ENCODE assay signal across 8 cellular contexts in the genomic region with DNA sequence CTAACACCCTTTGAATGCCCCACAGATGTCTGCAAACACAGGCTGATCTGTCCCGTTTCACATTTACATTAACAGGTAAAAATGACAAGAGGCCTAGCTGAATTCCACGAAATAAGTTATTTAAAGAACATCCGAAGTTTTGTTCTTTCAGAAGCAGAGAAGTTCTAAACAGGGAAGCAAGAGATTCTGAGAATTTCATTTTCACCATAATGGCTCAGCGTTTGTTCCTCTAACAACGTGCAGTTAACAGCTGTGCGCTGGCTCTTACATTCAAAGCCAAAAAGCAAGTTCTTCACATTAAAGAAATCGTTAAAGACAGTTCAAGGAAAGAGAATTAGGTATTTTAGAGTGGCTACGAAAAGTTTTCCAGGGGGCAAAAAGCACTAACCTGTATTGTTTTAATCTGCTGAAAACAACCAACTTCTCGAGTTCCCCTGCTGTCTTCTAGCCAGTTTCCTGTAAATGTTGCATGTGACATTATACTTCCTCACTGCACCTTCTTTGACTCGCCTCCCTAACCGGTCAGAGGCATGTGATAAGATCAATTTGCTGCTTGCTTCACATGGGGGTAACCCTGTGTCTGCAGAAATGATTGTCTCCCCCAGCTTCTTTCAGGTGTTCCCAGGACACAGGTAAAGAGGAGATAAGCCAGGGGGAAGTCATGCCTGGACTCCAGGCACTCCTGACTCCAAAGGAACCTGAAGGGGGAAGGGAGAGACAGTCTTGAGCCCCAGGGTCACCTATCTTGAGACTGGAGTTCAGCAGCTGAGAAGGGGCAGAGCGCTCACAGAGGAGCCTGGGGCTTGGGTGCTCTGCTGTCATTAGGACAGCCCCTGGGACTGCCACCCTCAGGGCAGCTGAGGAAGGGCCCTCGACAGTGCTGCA. TPM values are rescaled to one million over a fixed set of nuclear protein-coding genes. Genes with fewer than 3 reads are reported as not detected.
DNase-seq lines count a peak whose midpoint lies in the region; ATAC-seq and TF ChIP-seq lines count a peak whose summit lies in the region.
"Had no signal": no experiment of that assay in that cellular context is flagged by ENCODE, and none has a peak within 500 bp of the region (broad histone marks: within the 10 kb centered on the region; RNA-seq: fewer than 3 reads in every experiment).

No MANE protein-coding gene starts in this region.

- H3K27ac ChIP-seq in coronary artery, result peak overlapping the region; percentile 54 to 60

- H3K9me3 Mint-ChIP-seq in nephron progenitor cell, result peaks cover 11% of the 10 kb centered on the region

- TF ChIP-seq CTCF in coronary artery (IDR thresholded peaks at IDR 0.05) (no peak), nephron progenitor cell (IDR thresholded peaks at IDR 0.05) (no peak)

- no peak overlapping the region for H3K4me3 Mint-ChIP-seq in nephron progenitor cell

- peak; percentile 33 for DNase-seq in GM19238 (ENCODE audit: insufficient read length, low spot score)
- DNase-seq in T-helper 2 cell, result peak; percentile 17 to 87 (median 34)
- no peak for DNase-seq in coronary artery (ENCODE audit: low spot score)
- no peak for DNase-seq in nephron progenitor cell
- DNase-seq in H4 (ENCODE audit: low spot score), result no peak
- no peak for DNase-seq in NCI-H128 (lab: John Stamatoyannopoulos, UW; ENCODE audit: unreplicated experiment)

- ATAC-seq in HG03108 (IDR thresholded peaks at IDR 0.05; ENCODE audit: unreplicated experiment), result peak; percentile 82

- H3K27ac Mint-ChIP-seq in nephron progenitor cell, result peak overlapping the region; percentile 75

- H3K36me3 Mint-ChIP-seq in nephron progenitor cell (ENCODE audit: low read depth), result peaks cover 35% of the 10 kb centered on the region

- H3K27me3 Mint-ChIP-seq in nephron progenitor cell (ENCODE audit: low read depth, poor library complexity), result no peaks in the 10 kb centered on the region
- H3K27me3 Mint-ChIP-seq: brain had no signal

- peak overlapping the region; percentile 48 for H3K4me3 ChIP-seq in coronary artery

- peaks cover 40% of the 10 kb centered on the region for H3K4me1 Mint-ChIP-seq in nephron progenitor cell

RNA-seq across cellular contexts. Expression of a gene that starts 36.8 kb away (rescaled TPM):
- total RNA-seq in H4 (2014; rRNA removed; shearing (Covaris generic)), result 6.3 and 7.3 TPM in 2 replicates

Comparison
In these comparisons a context has a peak if more than half of its experiments do, and no peak if none do; other contexts are left out.
1. DNase-seq: peak in GM19238 (single experiment) and T-helper 2 cell (5 of 5); none in coronary artery (single experiment), nephron progenitor cell (single experiment), H4 (single experiment) and NCI-H128 (single experiment).